In the genomic region with DNA sequence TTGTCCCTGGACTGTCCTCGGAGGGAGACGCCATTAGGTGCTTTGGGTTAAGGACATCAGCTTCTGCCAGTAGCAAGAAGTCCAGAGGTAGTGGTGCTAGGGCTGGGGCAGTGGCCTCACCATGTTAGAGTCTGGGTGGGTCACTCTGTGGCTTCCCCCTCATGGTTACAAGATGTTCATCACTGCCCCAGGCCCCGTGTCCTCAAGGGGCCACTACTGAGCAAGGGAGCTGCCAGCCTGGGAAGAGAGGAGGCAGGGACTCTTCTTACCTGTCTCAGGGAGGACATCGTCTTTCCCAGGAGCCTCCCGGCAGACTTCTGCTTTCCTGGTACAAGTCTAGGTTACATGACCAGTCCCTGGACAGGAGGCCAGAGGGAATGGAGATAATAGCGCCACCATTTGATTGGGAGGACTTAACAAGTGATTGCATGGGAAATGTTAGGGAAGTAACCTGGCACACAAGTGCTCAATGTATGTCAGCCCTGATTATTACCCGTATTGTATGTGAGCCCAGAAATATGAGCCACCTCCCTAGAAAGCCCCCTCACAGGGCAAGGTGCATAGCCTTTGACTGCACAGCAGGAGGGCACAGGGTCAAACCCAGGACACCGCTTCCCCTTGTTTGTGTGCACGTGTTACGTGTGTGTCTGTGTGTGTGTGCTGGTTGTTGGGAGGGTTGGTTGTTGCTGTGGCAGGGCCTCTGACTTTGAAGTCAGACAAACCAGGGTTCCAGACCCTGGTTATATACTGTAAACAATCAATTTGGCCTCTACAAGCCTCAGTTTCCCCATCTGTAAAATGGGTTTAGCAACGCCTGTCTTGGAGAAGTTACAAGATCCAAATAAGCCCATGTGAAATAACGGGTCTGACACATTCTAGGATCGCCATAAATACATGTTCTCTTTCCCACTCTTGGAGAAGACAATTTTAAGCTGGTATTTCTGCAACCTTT, we compare ENCODE assay signal across 22 cellular contexts. TPM values are rescaled to one million over a fixed set of nuclear protein-coding genes. Genes with fewer than 3 reads are reported as not detected.
"Had no signal": no experiment of that assay in that cellular context is flagged by ENCODE, and none has a peak within 500 bp of the region (broad histone marks: within the 10 kb centered on the region; RNA-seq: fewer than 3 reads in every experiment).

No MANE protein-coding gene starts in this region.

- H3K36me3 Mint-ChIP-seq: activated CD4-positive, alpha-beta memory T cell treated with anti-CD3 and anti-CD28 coated beads for 36 hours; activated CD8-positive, alpha-beta memory T cell treated with anti-CD3 and anti-CD28 coated beads, Interleukin-2, amount 10 ng/mL, durations not matched to agents 7 days and 5 days had no signal

- H3K27ac ChIP-seq: gastroesophageal sphincter, heart right ventricle, neural progenitor cell, parathyroid adenoma, skin epidermis, tibial nerve, vagina had no signal

- H3K4me2 ChIP-seq: neural progenitor cell had no signal

- H3K9me3 Mint-ChIP-seq: activated CD4-positive, alpha-beta memory T cell treated with anti-CD3 and anti-CD28 coated beads for 36 hours; activated T-helper 2 cell treated with anti-CD3 and anti-CD28 coated beads, Interferon-gamma antibody, Interleukin-2, Interleukin-4, amounts not matched to agents 10 μg/mL and 5 μg/mL and 100 μg/mL, durations not matched to agents 14 hours and 24 hours and 36 hours; neural progenitor cell had no signal

- H3K27me3 ChIP-seq: gastroesophageal sphincter, heart right ventricle, neural progenitor cell, tibial nerve, vagina had no signal

- H3K79me2 ChIP-seq: parathyroid adenoma had no signal

- FAIRE-seq: astrocyte, bronchial epithelial cell had no signal

- H3K4me3 Mint-ChIP-seq: activated CD4-positive, alpha-beta memory T cell treated with anti-CD3 and anti-CD28 coated beads for 36 hours; activated CD4-positive, alpha-beta T cell treated with anti-CD3 and anti-CD28 coated beads for 36 hours; activated CD8-positive, alpha-beta memory T cell treated with anti-CD3 and anti-CD28 coated beads, Interleukin-2, amount 10 ng/mL, durations not matched to agents 7 days and 5 days; neural progenitor cell had no signal

- H3K4me1 ChIP-seq: neural progenitor cell, parathyroid adenoma, vagina had no signal

- DNase-seq: activated CD4-positive, alpha-beta memory T cell treated with anti-CD3 and anti-CD28 coated beads for 36 hours; activated CD4-positive, alpha-beta T cell treated with anti-CD3 and anti-CD28 coated beads for 36 hours; activated CD8-positive, alpha-beta memory T cell treated with anti-CD3 and anti-CD28 coated beads, Interleukin-2, amount 10 ng/mL, durations not matched to agents 7 days and 5 days; activated naive CD4-positive, alpha-beta T cell treated with anti-CD3 and anti-CD28 coated beads, Interleukin-2, amount 50 U/mL, for 16 hours; activated T-cell treated with anti-CD3 and anti-CD28 coated beads, Interleukin-2, amount 50 U/mL, for 1 hour; dermis blood vessel endothelial cell; erythroblast; heart right ventricle; islet precursor cell; stimulated activated CD4-positive, alpha-beta T cell treated with anti-CD3 and anti-CD28 coated beads, Interleukin-15, amount 100 ng/mL, for 24 hours; stimulated activated CD4-positive, alpha-beta T cell treated with anti-CD3 and anti-CD28 coated beads, Interleukin-4, amount 100 ng/mL, for 24 hours; stimulated activated naive CD4-positive, alpha-beta T cell had no signal

- H3K27me3 Mint-ChIP-seq: activated CD8-positive, alpha-beta memory T cell treated with anti-CD3 and anti-CD28 coated beads, Interleukin-2, amount 10 ng/mL, durations not matched to agents 7 days and 5 days had no signal

- H3K4me1 Mint-ChIP-seq: activated CD4-positive, alpha-beta T cell treated with anti-CD3 and anti-CD28 coated beads for 36 hours; activated CD8-positive, alpha-beta memory T cell treated with anti-CD3 and anti-CD28 coated beads, Interleukin-2, amount 10 ng/mL, durations not matched to agents 7 days and 5 days had no signal

- H3K27ac Mint-ChIP-seq: activated CD4-positive, alpha-beta memory T cell treated with anti-CD3 and anti-CD28 coated beads for 36 hours; activated CD4-positive, alpha-beta T cell treated with anti-CD3 and anti-CD28 coated beads for 36 hours; activated CD8-positive, alpha-beta memory T cell treated with anti-CD3 and anti-CD28 coated beads, Interleukin-2, amount 10 ng/mL, durations not matched to agents 7 days and 5 days; activated T-helper 2 cell treated with anti-CD3 and anti-CD28 coated beads, Interferon-gamma antibody, Interleukin-2, Interleukin-4, amounts not matched to agents 10 μg/mL and 5 μg/mL and 100 μg/mL, durations not matched to agents 14 hours and 24 hours and 36 hours; neural progenitor cell had no signal

- H3K36me3 ChIP-seq: neural progenitor cell had no signal

- H3K9me3 ChIP-seq: gastroesophageal sphincter, heart right ventricle, tibial nerve, vagina had no signal

- H3K4me3 ChIP-seq: gastroesophageal sphincter, heart right ventricle, lung, neural progenitor cell, skin epidermis, tibial nerve, vagina had no signal

- ATAC-seq: activated CD4-positive, alpha-beta T cell treated with anti-CD3 and anti-CD28 coated beads for 36 hours; activated CD8-positive, alpha-beta memory T cell treated with anti-CD3 and anti-CD28 coated beads, Interleukin-2, amount 10 ng/mL, durations not matched to agents 7 days and 5 days; gastroesophageal sphincter had no signal

- H3K9ac ChIP-seq: neural progenitor cell, parathyroid adenoma had no signal

- H2AFZ ChIP-seq: neural progenitor cell, parathyroid adenoma had no signal

RNA-seq across cellular contexts. Expression of a gene that starts 30.0 kb away (rescaled TPM):
- total RNA-seq: activated CD4-positive, alpha-beta memory T cell treated with anti-CD3 and anti-CD28 coated beads for 36 hours; activated CD8-positive, alpha-beta memory T cell treated with anti-CD3 and anti-CD28 coated beads, Interleukin-2, amount 10 ng/mL, durations not matched to agents 7 days and 5 days; activated T-helper 2 cell treated with anti-CD3 and anti-CD28 coated beads, Interferon-gamma antibody, Interleukin-2, Interleukin-4, amounts not matched to agents 10 μg/mL and 5 μg/mL and 100 μg/mL, durations not matched to agents 14 hours and 24 hours and 36 hours had no signal
